ENCODE assay signal across 1 cellular context in the genomic region with DNA sequence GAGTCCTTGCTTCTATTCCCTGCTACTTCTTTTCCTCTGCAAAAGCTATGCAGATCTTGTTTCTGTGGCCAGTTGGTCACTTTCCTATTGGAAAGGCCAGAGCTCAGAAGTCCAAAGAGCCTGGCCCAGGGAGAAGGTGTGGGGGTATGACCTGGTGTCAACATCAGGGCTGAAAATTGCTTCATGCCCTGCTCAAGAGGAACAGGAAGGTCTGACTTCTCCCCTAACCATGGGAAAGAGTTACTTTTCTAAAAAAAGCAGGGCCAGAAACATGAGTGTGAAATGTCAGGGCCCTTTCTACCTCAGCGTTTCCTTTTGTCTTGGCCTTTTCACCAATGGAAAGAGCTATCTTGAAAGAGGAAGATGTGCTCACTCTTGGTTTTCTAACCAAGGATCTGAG.
TF ChIP-seq lines count a peak whose summit lies in the region.

No MANE protein-coding gene starts in this region.

TF ChIP-seq in liver, 16 proteins besides CTCF, POLR2A, EP300 and RAD21 (continued from another document):
- TF ChIP-seq NR2F2 (IDR thresholded peaks at IDR 0.05) = peak; percentile 77
- peak; percentile 27 to 71 for TF ChIP-seq JUND (IDR thresholded peaks at IDR 0.05)
- TF ChIP-seq RXRA (IDR thresholded peaks at IDR 0.05) = peak; percentile 74 to 86
